ENCODE assay signal across 8 cellular contexts in the genomic region with DNA sequence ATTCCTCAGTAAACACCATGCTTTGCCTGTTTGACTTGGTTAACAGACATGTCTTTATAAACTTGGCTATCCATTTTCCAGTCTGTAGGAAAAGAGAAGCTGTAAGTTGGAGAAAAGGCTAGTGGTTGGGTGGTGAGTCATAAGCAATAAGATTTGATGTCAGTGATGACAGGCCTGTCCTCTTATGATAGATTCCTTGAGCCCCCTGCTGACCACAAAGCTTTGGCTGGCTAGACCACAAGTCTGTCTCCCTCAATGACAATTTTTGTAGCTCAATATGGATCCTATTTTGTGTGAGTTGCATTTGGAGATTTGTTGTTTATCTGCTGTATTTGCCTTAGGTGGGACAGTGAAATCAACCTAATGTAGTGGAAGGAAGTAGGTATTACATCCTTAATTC.
DNase-seq lines count a peak whose midpoint lies in the region; TF ChIP-seq lines count a peak whose summit lies in the region.

No MANE protein-coding gene starts in this region.

- H3K4me3 ChIP-seq in epithelial cell of esophagus (ENCODE audit: low read length): no peak overlapping the region

- DNase-seq in A172 (ENCODE audit: low spot score): peak; percentile 80
- no peak for DNase-seq in GM10248 (ENCODE audit: extremely low spot score)
- peak; percentile 73 for DNase-seq in SK-MEL-5 (ENCODE audit: low read depth, low spot score)
- peak; percentile 43 for DNase-seq in epithelial cell of esophagus (ENCODE audit: low read depth)
- DNase-seq in NCI-H526 (lab: John Stamatoyannopoulos, UW): no peak
- no peak for DNase-seq in NAMALWA (ENCODE audit: low spot score)
- no peak for DNase-seq in NCI-H146 treated with DMSO at 0.1 percent for 48 hours (lab: John Stamatoyannopoulos, UW; ENCODE audit: unreplicated experiment)
- DNase-seq in HuH-7.5 (ENCODE audit: low spot score): no peak

- POLR2A ChIA-PET in GM10248 (lab: Yijun Ruan, JAX): interaction anchor here (0.6 kb wide), 1 partner anchor 49 kb away, joined by 11 read pairs; no protein-coding TSS in a partner anchor

- in situ Hi-C loops in SK-MEL-5 (cut with HindIII; ENCODE audit: low pct_unique_long_range_greater_than_20kb, low sequenced_read_pairs): no loop called here

- CTCF ChIA-PET in GM10248 (lab: Yijun Ruan, JAX): interaction anchor here (0.9 to 2.7 kb wide), 6 partner anchors 9 to 313 kb away, joined by 3 to 10 read pairs (median 4); no protein-coding TSS in a partner anchor

- peak; percentile 1 for TF ChIP-seq CTCF in GM10248 (IDR thresholded peaks at IDR 0.05; ENCODE audit: control extremely low read depth, extremely low read depth, low read depth, missing control alignments)
- TF ChIP-seq CTCF in epithelial cell of esophagus (IDR thresholded peaks at IDR 0.05; ENCODE audit: insufficient read depth, low read depth, low read length, missing control alignments): no peak

Comparison
In these comparisons a context has a peak if more than half of its experiments do, and no peak if none do; other contexts are left out.
1. DNase-seq: peak in A172 (single experiment), SK-MEL-5 (single experiment) and epithelial cell of esophagus (single experiment); none in GM10248 (single experiment), NCI-H526 (0 of 2), NAMALWA (single experiment), NCI-H146 treated with DMSO at 0.1 percent for 48 hours (single experiment) and HuH-7.5 (single experiment).